8 cellular contexts compared by ENCODE assay signal in the genomic region with DNA sequence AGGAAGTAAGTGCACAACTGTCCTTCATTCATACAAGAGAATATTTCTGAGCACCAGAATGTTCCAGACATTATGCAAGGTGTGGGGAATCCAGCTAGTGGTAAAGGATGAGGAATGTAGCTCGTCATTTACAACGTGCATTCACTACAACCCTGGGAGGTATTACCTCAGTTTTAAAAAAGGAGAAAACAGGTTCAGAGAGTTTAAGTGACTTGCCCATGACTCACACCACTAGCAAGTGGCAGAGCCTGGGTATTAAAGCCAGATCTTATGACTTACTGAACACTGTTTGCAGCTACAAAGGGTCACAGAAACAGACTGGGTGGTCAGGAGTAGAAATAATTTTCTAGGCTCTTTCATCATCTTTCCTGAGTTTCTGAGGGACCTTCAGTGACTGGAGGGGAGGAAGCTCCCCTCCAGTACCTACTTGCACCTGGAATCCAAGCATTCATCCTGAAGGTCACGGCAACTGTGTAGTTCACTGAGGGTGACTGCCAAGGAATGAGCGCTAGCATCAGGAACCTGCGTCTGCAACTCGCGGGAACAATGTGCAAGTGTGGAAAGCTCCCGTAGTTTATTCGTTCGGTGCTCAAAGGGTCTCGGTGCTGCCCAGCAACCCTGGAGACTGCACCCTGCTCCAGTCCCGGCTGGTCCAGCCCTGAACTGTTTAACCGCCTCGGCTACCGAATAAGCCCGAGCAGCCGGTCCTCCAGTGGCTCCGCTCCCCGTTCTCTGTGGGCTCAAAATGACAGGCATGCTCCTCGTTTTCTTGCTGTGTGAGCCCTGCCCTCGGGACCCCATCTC. TPM values are rescaled to one million over a fixed set of nuclear protein-coding genes. Genes with fewer than 3 reads are reported as not detected.
A peak's percentile ranks its signal among the peaks of the same experiment; 100 is the strongest.
DNase-seq lines count a peak whose midpoint lies in the region; ATAC-seq and TF ChIP-seq lines count a peak whose summit lies in the region.

No MANE protein-coding gene starts in this region.

- H3K4me2 ChIP-seq in IMR-90 (ENCODE audit: low read depth, low read length): peak overlapping the region; percentile 89

- DNase-seq in Caki2 (ENCODE audit: low read depth) (peak; percentile 83), IMR-90 (peak; percentile 96), NCI-H1417 treated with DMSO at 0.1 percent for 48 hours (lab: John Stamatoyannopoulos, UW) (no peak), NCI-H2171 (lab: John Stamatoyannopoulos, UW) (no peak)
- DNase-seq in stimulated activated CD4-positive, alpha-beta T cell treated with anti-CD3 and anti-CD28 coated beads, Interleukin-4, amount 100 ng/mL, for 24 hours: peak; percentile 32

- H3K14ac ChIP-seq in IMR-90 (replicated peaks; ENCODE audit: low read depth, low read length): peak overlapping the region; percentile 22; the same call in 1 of the 2 replicates

- peaks cover 5% of the 10 kb centered on the region for H3K4me1 ChIP-seq in IMR-90 (ENCODE audit: control insufficient read depth, insufficient read depth, low read length)
- no peaks in the 10 kb centered on the region for H3K4me1 ChIP-seq in iPS-20b (ENCODE audit: insufficient read depth, low read length)

- POLR2A ChIA-PET in IMR-90 (lab: Charles Lee; ENCODE audit: unreplicated experiment): interaction anchor here (0.6 to 1.1 kb wide), 2 partner anchors 125 to 191 kb away, joined by 3 to 9 read pairs; no protein-coding TSS in a partner anchor

- WGBS in IMR-90 (ENCODE audit: extremely low coverage in 2 of 2, insufficient read length in 1 of 2), 2 experiments: no CpG with 5 or more reads among the region's 21 CpGs

- H2BK15ac ChIP-seq in IMR-90 (ENCODE audit: low read depth, low read length): no peak overlapping the region

- peak overlapping the region; percentile 18; the same call in 1 of the 2 replicates for H3K23ac ChIP-seq in IMR-90 (ENCODE audit: low read depth, low read length)

- in situ Hi-C loops in Caki2 (cut with HindIII; ENCODE audit: low pct_unique_long_range_greater_than_20kb, low sequenced_read_pairs): no loop called here
- in situ Hi-C loops in IMR-90 (cut with MboI; ENCODE audit: low sequenced_read_pairs): no loop called here

- H3K27me3 ChIP-seq in IMR-90 (ENCODE audit: control insufficient read depth, insufficient read depth, low read length) (no peaks in the 10 kb centered on the region), iPS-20b (ENCODE audit: insufficient read depth, low read length) (no peaks in the 10 kb centered on the region)

- H3K9me1 ChIP-seq in IMR-90 (ENCODE audit: insufficient read depth, low read length): peaks cover 3% of the 10 kb centered on the region

- H3K9me3 ChIP-seq in IMR-90 (ENCODE audit: control insufficient read depth, insufficient read depth, low read length): no peaks in the 10 kb centered on the region
- no peaks in the 10 kb centered on the region for H3K9me3 ChIP-seq in iPS-20b (ENCODE audit: insufficient read depth, low read depth, low read length)

- peak overlapping the region; percentile 69 for H2AK9ac ChIP-seq in IMR-90 (replicated peaks; ENCODE audit: low read depth, low read length, poor library complexity)

- dilution Hi-C loops in IMR-90 (cut with HindIII; ENCODE audit: low sequenced_read_pairs, unreplicated experiment): no loop called here

- peak overlapping the region; percentile 94 for H3K4me3 ChIP-seq in IMR-90 (ENCODE audit: insufficient read depth, low read depth, low read length)
- peak overlapping the region; percentile 95 for H3K4me3 ChIP-seq in iPS-20b (ENCODE audit: low read length)

- peak overlapping the region; percentile 14 for H3K56ac ChIP-seq in IMR-90 (ENCODE audit: extremely low read depth, insufficient read depth, low read length)

- H3K27ac ChIP-seq in IMR-90 (ENCODE audit: insufficient read depth, low read length): peak overlapping the region; percentile 26; the same call in 1 of the 2 replicates
- peak overlapping the region; percentile 78 for H3K27ac ChIP-seq in angular gyrus (ENCODE audit: low read depth, low read length)
- H3K27ac ChIP-seq in iPS-20b (ENCODE audit: low read length): no peak overlapping the region

- H2AK5ac ChIP-seq in IMR-90 (ENCODE audit: low read depth, low read length): no peak overlapping the region; the same call in 1 of the 2 replicates

- H2BK5ac ChIP-seq in IMR-90 (ENCODE audit: low read depth, low read length, poor library complexity, severe bottlenecking): peak overlapping the region; percentile 63

- no peak for TF ChIP-seq RAD21 in IMR-90 (IDR thresholded peaks at IDR 0.05; ENCODE audit: low read length)

- H3K79me1 ChIP-seq in IMR-90 (ENCODE audit: low read depth in 1 of 2, low read length in 2 of 2): peaks cover 9 to 38% of the 10 kb centered on the region in 2 experiments

- no peak overlapping the region for H4K5ac ChIP-seq in IMR-90 (ENCODE audit: low read depth, low read length)

- H2BK120ac ChIP-seq in IMR-90 (ENCODE audit: low read depth, low read length): peak overlapping the region; percentile 40; the same call in 1 of the 2 replicates

- no peak overlapping the region for H3K18ac ChIP-seq in IMR-90 (ENCODE audit: low read depth, low read length)

- no peak for TF ChIP-seq POLR2A in IMR-90 (IDR thresholded peaks at IDR 0.05; ENCODE audit: low read depth, low read length)

- peak overlapping the region in 1 of 2 experiments; percentile 44; a peak in 2 of 4 replicates for H4K8ac ChIP-seq in IMR-90 (ENCODE audit: low read depth in 2 of 2, low read length in 2 of 2)

- peak overlapping the region; percentile 58 for H3K4ac ChIP-seq in IMR-90 (ENCODE audit: low read depth, low read length)

- H4K20me1 ChIP-seq in IMR-90 (ENCODE audit: insufficient read depth, low read length): no peaks in the 10 kb centered on the region

- ATAC-seq in GM21423 (IDR thresholded peaks at IDR 0.05; ENCODE audit: unreplicated experiment) (peak; percentile 24), IMR-90 (ENCODE audit: low read depth) (peak; percentile 63)

- H4K91ac ChIP-seq in IMR-90 (ENCODE audit: insufficient read depth, low read depth, low read length): peak overlapping the region; percentile 30; the same call in 1 of the 2 replicates

- CTCF ChIA-PET in IMR-90 (lab: Yijun Ruan, JAX): interaction anchor here (1.0 kb wide), 1 partner anchor 55 kb away, joined by 4 read pairs; no protein-coding TSS in a partner anchor

- H2BK20ac ChIP-seq in IMR-90 (ENCODE audit: low read depth, low read length): no peak overlapping the region

- intact Hi-C loops in IMR-90 (cut with micrococcal nuclease): loop anchor here (2.0 to 10.0 kb wide), 2 partner anchors 139 to 223 kb away; a partner anchor contains a TSS

- H3K36me3 ChIP-seq in IMR-90 (ENCODE audit: control insufficient read depth, insufficient read depth, low read length) (peaks cover 9% of the 10 kb centered on the region), iPS-20b (ENCODE audit: insufficient read depth, low read depth, low read length) (peaks cover 48% of the 10 kb centered on the region)

- no TSS peak for BruUV-seq in IMR-90 (replicated peaks; lab: Mats Ljungman, UMichigan)

- H2AFZ ChIP-seq in IMR-90 (replicated peaks; ENCODE audit: low read length, poor library complexity): peak overlapping the region; percentile 97

- H3K9ac ChIP-seq in IMR-90 (ENCODE audit: low read depth, low read length) (peak overlapping the region; percentile 8; the same call in 1 of the 2 replicates), iPS-20b (ENCODE audit: low read depth, low read length) (peak overlapping the region; percentile 97; the same call in 1 of the 2 replicates)

- no peak for TF ChIP-seq CTCF in IMR-90 (conservative IDR thresholded peaks at IDR 0.05; ENCODE audit: low read depth, low read length)

TF ChIP-seq in IMR-90, 13 proteins besides CTCF, POLR2A, EP300 and RAD21 (continues in another document):
- TF ChIP-seq MAFK (IDR thresholded peaks at IDR 0.05; ENCODE audit: low read depth, low read length): no peak
- TF ChIP-seq SMC3 (IDR thresholded peaks at IDR 0.05; ENCODE audit: low read depth, low read length): no peak
- no peak for TF ChIP-seq MXI1 (IDR thresholded peaks at IDR 0.05; ENCODE audit: borderline replicate concordance, low read depth, low read length)
- TF ChIP-seq NFE2L2 (IDR thresholded peaks at IDR 0.05; ENCODE audit: low read depth, low read length): 0 out of 2 replicates have a peak, but pooled peaks have one; percentile 28
- no peak for TF ChIP-seq CHD1 (IDR thresholded peaks at IDR 0.05; ENCODE audit: low read depth, low read length)
- peak; percentile 78 for TF ChIP-seq RCOR1 (IDR thresholded peaks at IDR 0.05; ENCODE audit: insufficient replicate concordance, low read length)

RNA-seq across cellular contexts. Expression of a gene that starts 0.6 kb away (rescaled TPM):
- 3.7 and 6.0 TPM in 2 replicates for total RNA-seq in Caki2 (2014; rRNA removed; shearing (Covaris generic); ENCODE audit: low replicate concordance)
- 2.0 and 2.2 TPM in 2 replicates for total RNA-seq in IMR-90 (2012; rRNA removed)
- polyA plus RNA-seq in IMR-90 (2012; rRNA removed): 0.65 and 0.67 TPM in 2 replicates
- polyA plus RNA-seq in IMR-90 (2012; cell fraction: cytosol; rRNA removed): 0.12 and 0.47 TPM in 2 replicates
- 0.72 and 1.5 TPM in 2 replicates for polyA plus RNA-seq in IMR-90 (2012; cell fraction: nucleus; rRNA removed; ENCODE audit: low replicate concordance)

RNA-seq across cellular contexts. Expression of a gene that starts 0.7 kb away (rescaled TPM):
- 47.2 and 58.4 TPM in 2 replicates for total RNA-seq in Caki2 (2014; rRNA removed; shearing (Covaris generic); ENCODE audit: low replicate concordance)
- 53.0 and 63.8 TPM in 2 replicates for total RNA-seq in IMR-90 (2012; rRNA removed)
- polyA plus RNA-seq in IMR-90 (2012; rRNA removed): 34.9 and 37.8 TPM in 2 replicates
- polyA plus RNA-seq in IMR-90 (2012; cell fraction: cytosol; rRNA removed): 15.2 and 19.7 TPM in 2 replicates
- 6.3 and 28.2 TPM in 2 replicates for polyA plus RNA-seq in IMR-90 (2012; cell fraction: nucleus; rRNA removed; ENCODE audit: low replicate concordance)

RNA-seq across cellular contexts. Expression of a gene that starts 35.2 kb away (rescaled TPM):
- total RNA-seq in Caki2 (2014; rRNA removed; shearing (Covaris generic); ENCODE audit: low replicate concordance): 17.3 and 24.8 TPM in 2 replicates
- 16.7 and 23.1 TPM in 2 replicates for total RNA-seq in IMR-90 (2012; rRNA removed)
- 31.3 and 33.4 TPM in 2 replicates for polyA plus RNA-seq in IMR-90 (2012; rRNA removed)
- 12.7 and 15.6 TPM in 2 replicates for polyA plus RNA-seq in IMR-90 (2012; cell fraction: cytosol; rRNA removed)
- polyA plus RNA-seq in IMR-90 (2012; cell fraction: nucleus; rRNA removed; ENCODE audit: low replicate concordance): 61.5 and 126 TPM in 2 replicates

RNA-seq across cellular contexts. Expression of a gene that starts 35.5 kb away (rescaled TPM):
- total RNA-seq in Caki2 (2014; rRNA removed; shearing (Covaris generic); ENCODE audit: low replicate concordance): 27.6 and 37.5 TPM in 2 replicates
- 11.7 and 17.8 TPM in 2 replicates for total RNA-seq in IMR-90 (2012; rRNA removed)
- polyA plus RNA-seq in IMR-90 (2012; rRNA removed): 13.3 and 13.6 TPM in 2 replicates
- polyA plus RNA-seq in IMR-90 (2012; cell fraction: cytosol; rRNA removed): 4.5 and 5.5 TPM in 2 replicates
- polyA plus RNA-seq in IMR-90 (2012; cell fraction: nucleus; rRNA removed; ENCODE audit: low replicate concordance): 8.7 and 10.3 TPM in 2 replicates

RNA-seq across cellular contexts. Expression of a gene that starts 45.3 kb away (rescaled TPM):
- 37.6 and 69.9 TPM in 2 replicates for total RNA-seq in Caki2 (2014; rRNA removed; shearing (Covaris generic); ENCODE audit: low replicate concordance)
- 32.2 and 56.5 TPM in 2 replicates for total RNA-seq in IMR-90 (2012; rRNA removed)
- polyA plus RNA-seq in IMR-90 (2012; rRNA removed): 17.0 and 25.8 TPM in 2 replicates
- polyA plus RNA-seq in IMR-90 (2012; cell fraction: cytosol; rRNA removed): 4.5 and 7.7 TPM in 2 replicates
- 5.6 and 47.4 TPM in 2 replicates for polyA plus RNA-seq in IMR-90 (2012; cell fraction: nucleus; rRNA removed; ENCODE audit: low replicate concordance)

Comparison
In these comparisons a context has a peak if more than half of its experiments do, and no peak if none do; other contexts are left out.
1. DNase-seq: peak in Caki2 (single experiment), IMR-90 (single experiment) and stimulated activated CD4-positive, alpha-beta T cell treated with anti-CD3 and anti-CD28 coated beads, Interleukin-4, amount 100 ng/mL, for 24 hours (single experiment); none in NCI-H1417 treated with DMSO at 0.1 percent for 48 hours (single experiment) and NCI-H2171 (single experiment).